Comparison of ENCODE assay signal across 11 cellular contexts in genomic region chr3:65334045-65334665, GRCh38.
A peak's percentile ranks its signal among the peaks of the same experiment; 100 is the strongest.
DNase-seq lines count a peak whose midpoint lies in the region; ATAC-seq and TF ChIP-seq lines count a peak whose summit lies in the region.
"Had no signal": no experiment of that assay in that cellular context is flagged by ENCODE, and none has a peak within 500 bp of the region (broad histone marks: within the 10 kb centered on the region; RNA-seq: fewer than 3 reads in every experiment).

No MANE protein-coding gene starts in this region.

- no peak for TF ChIP-seq POLR2A in ovary (IDR thresholded peaks at IDR 0.05)

- no peak overlapping the region for H3K4me3 Mint-ChIP-seq in Caco-2 (ENCODE audit: unreplicated experiment)
- H3K4me3 Mint-ChIP-seq: activated T-cell treated with anti-CD3 and anti-CD28 coated beads, Interleukin-2, amount 50 U/mL, for 4 hours had no signal

- H2AFZ ChIP-seq in DND-41 (ENCODE audit: low read depth, low read length), result no peak overlapping the region

- no peak for TF ChIP-seq EP300 in ovary (IDR thresholded peaks at IDR 0.05)

- H3K4me1 Mint-ChIP-seq in Caco-2 (ENCODE audit: low read depth, unreplicated experiment), result no peaks in the 10 kb centered on the region

- H3K79me2 ChIP-seq in DND-41 (ENCODE audit: insufficient read depth, low read length), result no peaks in the 10 kb centered on the region

- DNase-seq in DND-41 (no peak), Panc1 (ENCODE audit: low read depth, low spot score) (no peak), foreskin keratinocyte (no peak), ovary (peak; percentile 46 to 66 (median 58)), Caco-2 (no peak), NCI-H2081 treated with DMSO at 0.1 percent for 48 hours (lab: John Stamatoyannopoulos, UW) (no peak), NCI-H2029 treated with DMSO at 0.1 percent for 48 hours (lab: John Stamatoyannopoulos, UW) (no peak)
- DNase-seq: activated T-cell treated with anti-CD3 and anti-CD28 coated beads, Interleukin-2, amount 50 U/mL, for 4 hours; NCI-H510A; T1000 had no signal

- H3K9me3 ChIP-seq in DND-41 (ENCODE audit: insufficient read depth, low read length, severe bottlenecking), result no peaks in the 10 kb centered on the region
- H3K9me3 ChIP-seq in Panc1 (ENCODE audit: control insufficient read depth, insufficient read depth, low read depth, low read length), result no peaks in the 10 kb centered on the region
- H3K9me3 ChIP-seq in ovary, result no peaks in the 10 kb centered on the region
- H3K9me3 ChIP-seq in Caco-2, result no peaks in the 10 kb centered on the region

- intact Hi-C loops in Panc1 (cut with micrococcal nuclease; ENCODE audit: unreplicated experiment), result no loop called here
- intact Hi-C loops in ovary (cut with DNase I), result no loop called here
- intact Hi-C loops in Caco-2 (cut with micrococcal nuclease; ENCODE audit: unreplicated experiment), result no loop called here

- ATAC-seq in DND-41 (ENCODE audit: insufficient read depth, low read depth) (no peak), Panc1 (no peak), foreskin keratinocyte (no peak)
- no peak for ATAC-seq in activated CD4-positive, CD25-positive, alpha-beta regulatory T cell treated with anti-CD3 and anti-CD28 coated beads, Interleukin-2, amount 50 U/mL, for 24 hours
- ATAC-seq: activated T-cell treated with anti-CD3 and anti-CD28 coated beads, Interleukin-2, amount 50 U/mL, for 4 hours had no signal

- TF ChIP-seq CTCF in DND-41 (IDR thresholded peaks at IDR 0.05; ENCODE audit: borderline replicate concordance, extremely low read depth, low read length, poor library complexity, severe bottlenecking) (peak; percentile 20), Panc1 (IDR thresholded peaks at IDR 0.05) (peak; percentile 25; the same call in 1 of the 2 replicates), foreskin keratinocyte (conservative IDR thresholded peaks at IDR 0.05) (peak; percentile 49), ovary (IDR thresholded peaks at IDR 0.05) (no peak), Caco-2 (IDR thresholded peaks at IDR 0.05; ENCODE audit: insufficient read depth in 1 of 2, low read depth in 1 of 2, low read length in 1 of 2, severe bottlenecking in 1 of 2, unreplicated experiment in 1 of 2) (peak in 1 of 2 experiments; percentile 24)

- no TSS peak for BruUV-seq in Panc1 (replicated peaks; lab: Mats Ljungman, UMichigan)
- no TSS peak for BruUV-seq in Caco-2 (replicated peaks; lab: Mats Ljungman, UMichigan)

- no peak overlapping the region for H3K9ac ChIP-seq in DND-41 (ENCODE audit: low read depth, low read length)

- POLR2A ChIA-PET in Panc1 (lab: Charles Lee), result no interaction called here
- POLR2A ChIA-PET in Caco-2 (lab: Charles Lee), result no interaction called here

- no peaks in the 10 kb centered on the region for H3K9me3 Mint-ChIP-seq in Caco-2 (ENCODE audit: unreplicated experiment)
- H3K9me3 Mint-ChIP-seq: activated T-cell treated with anti-CD3 and anti-CD28 coated beads, Interleukin-2, amount 50 U/mL, for 4 hours had no signal

- H3K4me1 ChIP-seq in DND-41 (ENCODE audit: insufficient read depth, low read length) (no peaks in the 10 kb centered on the region), Panc1 (ENCODE audit: control insufficient read depth, insufficient read depth, low read length) (no peaks in the 10 kb centered on the region), foreskin keratinocyte (no peaks in the 10 kb centered on the region), ovary (ENCODE audit: insufficient read depth) (peaks cover 6% of the 10 kb centered on the region), Caco-2 (no peaks in the 10 kb centered on the region; the same call in 1 of the 2 replicates)

- no peaks in the 10 kb centered on the region for H3K36me3 ChIP-seq in DND-41 (ENCODE audit: insufficient read depth, low read length)
- no peaks in the 10 kb centered on the region for H3K36me3 ChIP-seq in Panc1 (ENCODE audit: control insufficient read depth, insufficient read depth, low read length)
- H3K36me3 ChIP-seq in ovary, result no peaks in the 10 kb centered on the region
- no peaks in the 10 kb centered on the region for H3K36me3 ChIP-seq in Caco-2 (ENCODE audit: control insufficient read depth, insufficient read depth, low read length)

- H3K36me3 Mint-ChIP-seq in Caco-2 (ENCODE audit: insufficient read depth, unreplicated experiment), result no peaks in the 10 kb centered on the region

- H3K27me3 Mint-ChIP-seq in Caco-2 (ENCODE audit: insufficient read depth, unreplicated experiment), result peaks cover 6% of the 10 kb centered on the region

- no peak overlapping the region for H3K4me2 ChIP-seq in DND-41 (ENCODE audit: insufficient read depth, low read length)

- H3K4me3 ChIP-seq in DND-41 (ENCODE audit: low read depth in 1 of 2, low read length in 2 of 2), result no peak overlapping the region
- H3K4me3 ChIP-seq in Panc1 (ENCODE audit: low read depth in 2 of 2, low read length in 2 of 2), result no peak overlapping the region
- H3K4me3 ChIP-seq in ovary, result no peak overlapping the region
- H3K4me3 ChIP-seq in Caco-2 (ENCODE audit: low read depth, low read length), result no peak overlapping the region

- H4K20me1 ChIP-seq in DND-41 (ENCODE audit: insufficient read depth, low read length), result no peaks in the 10 kb centered on the region

- H3K27ac ChIP-seq in DND-41 (ENCODE audit: low read length) (no peak overlapping the region), Panc1 (ENCODE audit: low read length) (no peak overlapping the region), foreskin keratinocyte (no peak overlapping the region), ovary (no peak overlapping the region)

- CTCF ChIA-PET in Panc1 (lab: Charles Lee) (no interaction called here), Caco-2 (lab: Charles Lee) (no interaction called here)

- in situ Hi-C loops in Panc1 (cut with HindIII; ENCODE audit: low pct_unique_long_range_greater_than_20kb, low sequenced_read_pairs), result no loop called here

- H3K27me3 ChIP-seq in DND-41 (ENCODE audit: insufficient read depth, low read length, poor library complexity), result no peaks in the 10 kb centered on the region
- no peaks in the 10 kb centered on the region for H3K27me3 ChIP-seq in Panc1 (ENCODE audit: control insufficient read depth, insufficient read depth, low read length)
- H3K27me3 ChIP-seq in foreskin keratinocyte, result peaks cover 2% of the 10 kb centered on the region
- no peaks in the 10 kb centered on the region for H3K27me3 ChIP-seq in ovary
- H3K27me3 ChIP-seq in Caco-2 (replicated peaks; ENCODE audit: control insufficient read depth, insufficient read depth, low read length), result no peaks in the 10 kb centered on the region

- no peak overlapping the region for H3K27ac Mint-ChIP-seq in Caco-2 (ENCODE audit: unreplicated experiment)

- WGBS in ovary, 3 donors, result 2 to 9% (median 3%) methylated on average over 1 of the region's 1 CpG

Comparison
In these comparisons a context has a peak if more than half of its experiments do, and no peak if none do; other contexts are left out.
1. DNase-seq: peak in ovary (5 of 5); none in DND-41 (single experiment), Panc1 (single experiment), foreskin keratinocyte (0 of 2), Caco-2 (0 of 2), NCI-H2081 treated with DMSO at 0.1 percent for 48 hours (single experiment) and NCI-H2029 treated with DMSO at 0.1 percent for 48 hours (single experiment).
2. CTCF ChIP-seq: peak in DND-41 (single experiment), Panc1 (single experiment) and foreskin keratinocyte (single experiment); none in ovary (0 of 3).